ENCODE assay signal across 22 cellular contexts in the genomic region with DNA sequence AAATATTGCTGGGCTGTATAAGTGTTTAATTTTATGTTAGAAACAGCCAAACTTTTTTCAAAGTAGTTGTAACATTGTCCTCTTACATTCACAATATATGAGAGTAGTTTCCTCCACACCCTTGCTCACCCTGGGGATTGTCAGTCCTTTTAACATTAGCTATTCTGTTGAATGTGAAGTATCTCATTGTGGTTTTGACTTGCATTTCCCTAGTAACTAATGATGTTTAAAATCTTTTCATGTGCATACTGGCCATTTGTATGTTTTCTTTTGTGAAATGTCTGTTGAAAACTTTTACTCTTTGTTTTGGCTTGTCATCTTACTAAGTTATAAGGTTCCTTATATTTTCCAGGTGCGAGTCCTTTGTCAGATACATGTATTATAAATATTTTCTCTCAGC. TPM values are rescaled to one million over a fixed set of nuclear protein-coding genes. Genes with fewer than 3 reads are reported as not detected.
DNase-seq lines count a peak whose midpoint lies in the region; ATAC-seq and TF ChIP-seq lines count a peak whose summit lies in the region.
"Had no signal": no experiment of that assay in that cellular context is flagged by ENCODE, and none has a peak within 500 bp of the region (broad histone marks: within the 10 kb centered on the region; RNA-seq: fewer than 3 reads in every experiment).

No MANE protein-coding gene starts in this region.

- H3K9me2 ChIP-seq in OCI-LY7 (ENCODE audit: insufficient read depth, low read length): no peaks in the 10 kb centered on the region

- peaks cover 14% of the 10 kb centered on the region; the same call in 1 of the 2 replicates for H3K79me2 ChIP-seq in OCI-LY7 (ENCODE audit: insufficient read depth, low read depth, low read length)

- peaks cover 18% of the 10 kb centered on the region for H3K36me3 ChIP-seq in OCI-LY7 (ENCODE audit: insufficient read depth, low read length)

- no peak for TF ChIP-seq CTCF in AG10803 (conservative IDR thresholded peaks at IDR 0.05; ENCODE audit: low read length)
- no peak for TF ChIP-seq CTCF in GM13976 (IDR thresholded peaks at IDR 0.05; ENCODE audit: borderline replicate concordance, control extremely low read depth, extremely low read depth, insufficient read depth, missing control alignments)
- TF ChIP-seq CTCF in OCI-LY7 (conservative IDR thresholded peaks at IDR 0.05; ENCODE audit: low read length): no peak
- TF ChIP-seq CTCF in lower leg skin (IDR thresholded peaks at IDR 0.05): no peak

- no peaks in the 10 kb centered on the region for H4K20me1 ChIP-seq in OCI-LY7 (ENCODE audit: insufficient read depth, low read length)

- H3K27ac ChIP-seq in OCI-LY7 (ENCODE audit: low read depth, low read length, poor library complexity, severe bottlenecking): no peak overlapping the region
- H3K27ac ChIP-seq: esophagus squamous epithelium, gastroesophageal sphincter, testis had no signal

- no peak for ATAC-seq in GM19395 (IDR thresholded peaks at IDR 0.05; ENCODE audit: unreplicated experiment)
- no peak for ATAC-seq in Right ventricle myocardium inferior
- ATAC-seq: activated naive CD4-positive, alpha-beta T cell treated with anti-CD3 and anti-CD28 coated beads, Interleukin-2, amount 50 U/mL, for 72 hours; gastroesophageal sphincter; left colon; stimulated activated naive B cell treated with anti-CD40 and anti-IgM and Interleukin-4, amounts not matched to agents 10 μg/mL and 1 μg/mL and 100 μg/mL, for 72 hours had no signal

- POLR2A ChIA-PET in OCI-LY7 (lab: Charles Lee): interaction anchor here (0.6 to 0.8 kb wide), 3 partner anchors 11 to 472 kb away, joined by 3 read pairs; no protein-coding TSS in a partner anchor

- CTCF ChIA-PET in OCI-LY7 (lab: Charles Lee; ENCODE audit: unreplicated experiment): no interaction called here

- H3K9me3 ChIP-seq in OCI-LY7 (ENCODE audit: low read length): no peaks in the 10 kb centered on the region
- H3K9me3 ChIP-seq: esophagus squamous epithelium, gastroesophageal sphincter, testis had no signal

- H3K4me1 ChIP-seq in OCI-LY7 (ENCODE audit: insufficient read depth, low read length, poor library complexity, severe bottlenecking): peaks cover 46% of the 10 kb centered on the region
- H3K4me1 ChIP-seq: testis had no signal

- DNase-seq in AG10803 (ENCODE audit: low read depth) (peak; percentile 11), GM13976 (ENCODE audit: low spot score) (peak; percentile 30), OCI-LY7 (ENCODE audit: low spot score) (no peak), glomerular visceral epithelial cell (ENCODE audit: extremely low spot score) (peak; percentile 25), lower leg skin (ENCODE audit: low spot score in 2 of 2) (no peak), Right ventricle myocardium inferior (ENCODE audit: missing footprints) (no peak), H4 (ENCODE audit: low spot score) (no peak)
- DNase-seq: DMS153; esophagus squamous epithelium; left colon; NCI-H1048; NCI-H1930; NCI-H510A; nephron progenitor cell; NK-92 treated with Interleukin-12 subunit alpha and Interleukin-12 subunit beta, amount 100 ng/mL, for 24 hours; posterior cingulate gyrus; stimulated activated CD4-positive, alpha-beta T cell treated with anti-CD3 and anti-CD28 coated beads, Interleukin-1b, Interleukin-23, amount 100 ng/mL, for 48 hours; stimulated activated naive B cell treated with anti-CD40 and anti-IgM and Interleukin-4, amounts not matched to agents 10 μg/mL and 1 μg/mL and 100 μg/mL, for 72 hours; testis had no signal

- TF ChIP-seq POLR2A in lower leg skin (IDR thresholded peaks at IDR 0.05): no peak

- WGBS in lower leg skin, 2 donors: 97% methylated on average over 1 of the region's 1 CpG

- in situ Hi-C loops in GM13976 (cut with MboI; ENCODE audit: low sequenced_read_pairs, unreplicated experiment): no loop called here

- no peak overlapping the region for H3K4me3 ChIP-seq in AG10803 (ENCODE audit: low read length)
- no peak overlapping the region for H3K4me3 ChIP-seq in OCI-LY7 (ENCODE audit: low read depth, low read length, poor library complexity, severe bottlenecking)
- H3K4me3 ChIP-seq in lower leg skin (ENCODE audit: low read depth, poor library complexity, severe bottlenecking): no peak overlapping the region
- H3K4me3 ChIP-seq: esophagus squamous epithelium, gastroesophageal sphincter, testis had no signal

- no TSS peak for BruUV-seq in OCI-LY7 (replicated peaks; lab: Mats Ljungman, UMichigan)

- H3K4me2 ChIP-seq in OCI-LY7 (ENCODE audit: low read length): peak overlapping the region; percentile 55

- intact Hi-C loops in OCI-LY7 (cut with micrococcal nuclease; ENCODE audit: unreplicated experiment): no loop called here
- intact Hi-C loops in lower leg skin (cut with DNase I; ENCODE audit: low total_unique reads): no loop called here
- intact Hi-C loops in Right ventricle myocardium inferior (cut with DNase I): no loop called here

- no peak overlapping the region; the same call in 1 of the 2 replicates for H2AFZ ChIP-seq in OCI-LY7 (ENCODE audit: low read length)

RNA-seq across cellular contexts. Expression of a gene that starts 32.9 kb away (rescaled TPM):
- 11.9 and 12.8 TPM in 2 replicates for total RNA-seq in OCI-LY7 (2014; rRNA removed; shearing (Covaris generic))
- total RNA-seq in OCI-LY7 (2022) (14.8 and 16.1 TPM in 2 replicates), lower leg skin (1 to 10 TPM; 4.7 to 8.0 (median 6.5) TPM), Right ventricle myocardium inferior (2.7 TPM)
- 4.7 and 7.1 TPM in 2 replicates for total RNA-seq in H4 (2014; rRNA removed; shearing (Covaris generic))

Comparison
In these comparisons a context has a peak if more than half of its experiments do, and no peak if none do; other contexts are left out.
1. DNase-seq: peak in AG10803 (single experiment), GM13976 (single experiment) and glomerular visceral epithelial cell (single experiment); none in OCI-LY7 (single experiment), lower leg skin (0 of 2), Right ventricle myocardium inferior (single experiment) and H4 (single experiment).